Comparison of ENCODE assay signal across 11 cellular contexts in the genomic region with DNA sequence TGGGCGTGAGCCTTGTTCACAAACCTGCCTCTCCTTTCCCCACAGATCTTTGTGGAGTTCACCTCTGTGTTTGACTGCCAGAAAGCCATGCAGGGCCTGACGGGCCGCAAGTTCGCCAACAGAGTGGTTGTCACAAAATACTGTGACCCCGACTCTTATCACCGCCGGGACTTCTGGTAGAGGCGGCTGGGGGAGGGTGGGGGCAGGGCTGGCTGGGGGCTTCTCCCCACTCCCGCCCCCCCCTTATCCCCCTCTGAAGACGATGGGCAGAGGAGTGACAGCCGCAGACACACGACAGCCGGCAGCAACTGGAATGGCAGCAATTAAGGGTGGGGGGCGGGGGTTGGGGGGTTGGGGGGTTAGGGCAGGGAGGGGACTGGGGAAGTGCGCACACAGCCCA. TPM values are rescaled to one million over a fixed set of nuclear protein-coding genes. Genes with fewer than 3 reads are reported as not detected.
DNase-seq lines count a peak whose midpoint lies in the region; ATAC-seq and TF ChIP-seq lines count a peak whose summit lies in the region.
"Had no signal": no experiment of that assay in that cellular context is flagged by ENCODE, and none has a peak within 500 bp of the region (broad histone marks: within the 10 kb centered on the region; RNA-seq: fewer than 3 reads in every experiment).

No MANE protein-coding gene starts in this region.

- H3K36me3 ChIP-seq in Peyer's patch, result peaks cover 0 to 52% (median 0%) of the 10 kb centered on the region in 3 donors
- peaks cover 43% of the 10 kb centered on the region for H3K36me3 ChIP-seq in effector memory CD4-positive, alpha-beta T cell (ENCODE audit: control insufficient read depth, insufficient read depth, low read length)

- no peak for TF ChIP-seq POLR2A in Peyer's patch (IDR thresholded peaks at IDR 0.05)

- H3K36me3 Mint-ChIP-seq in activated T-cell treated with anti-CD3 and anti-CD28 coated beads, Interleukin-2, amount 50 U/mL, for 24 hours (ENCODE audit: low read depth), result peaks cover 89% of the 10 kb centered on the region
- H3K36me3 Mint-ChIP-seq in stimulated activated memory B cell treated with anti-CD40 and anti-IgM and Interleukin-4, amounts not matched to agents 10 μg/mL and 1 μg/mL and 100 μg/mL, for 72 hours, result peaks cover 65% of the 10 kb centered on the region
- peaks cover 92% of the 10 kb centered on the region for H3K36me3 Mint-ChIP-seq in activated T-helper 17 cell treated with anti-CD3 and anti-CD28 coated beads, Interleukin-2, amount 50 U/mL, for 72 hours (ENCODE audit: low read depth)

- peak overlapping the region; percentile 45 for H3K4me3 Mint-ChIP-seq in activated T-cell treated with anti-CD3 and anti-CD28 coated beads, Interleukin-2, amount 50 U/mL, for 24 hours
- no peak overlapping the region for H3K4me3 Mint-ChIP-seq in stimulated activated memory B cell treated with anti-CD40 and anti-IgM and Interleukin-4, amounts not matched to agents 10 μg/mL and 1 μg/mL and 100 μg/mL, for 72 hours
- H3K4me3 Mint-ChIP-seq in activated T-helper 17 cell treated with anti-CD3 and anti-CD28 coated beads, Interleukin-2, amount 50 U/mL, for 72 hours, result no peak overlapping the region

- no peak overlapping the region for H3K4me3 ChIP-seq in Peyer's patch
- H3K4me3 ChIP-seq in effector memory CD4-positive, alpha-beta T cell (ENCODE audit: insufficient read depth, low read depth, low read length, poor library complexity, severe bottlenecking), result no peak overlapping the region

- H3K27ac Mint-ChIP-seq in activated T-cell treated with anti-CD3 and anti-CD28 coated beads, Interleukin-2, amount 50 U/mL, for 24 hours, result peak overlapping the region; percentile 91
- peak overlapping the region; percentile 78 for H3K27ac Mint-ChIP-seq in stimulated activated memory B cell treated with anti-CD40 and anti-IgM and Interleukin-4, amounts not matched to agents 10 μg/mL and 1 μg/mL and 100 μg/mL, for 72 hours
- H3K27ac Mint-ChIP-seq in activated T-helper 17 cell treated with anti-CD3 and anti-CD28 coated beads, Interleukin-2, amount 50 U/mL, for 72 hours, result no peak overlapping the region

- no peak for TF ChIP-seq CTCF in Peyer's patch (IDR thresholded peaks at IDR 0.05)

- H3K4me1 Mint-ChIP-seq in activated T-cell treated with anti-CD3 and anti-CD28 coated beads, Interleukin-2, amount 50 U/mL, for 24 hours (ENCODE audit: low read depth), result peaks cover 62% of the 10 kb centered on the region
- peaks cover 79% of the 10 kb centered on the region for H3K4me1 Mint-ChIP-seq in stimulated activated memory B cell treated with anti-CD40 and anti-IgM and Interleukin-4, amounts not matched to agents 10 μg/mL and 1 μg/mL and 100 μg/mL, for 72 hours
- H3K4me1 Mint-ChIP-seq in activated T-helper 17 cell treated with anti-CD3 and anti-CD28 coated beads, Interleukin-2, amount 50 U/mL, for 72 hours, result peaks cover 31% of the 10 kb centered on the region

- no peaks in the 10 kb centered on the region for H3K27me3 ChIP-seq in Peyer's patch
- no peaks in the 10 kb centered on the region for H3K27me3 ChIP-seq in effector memory CD4-positive, alpha-beta T cell (replicated peaks; ENCODE audit: control insufficient read depth, insufficient read depth, low read length, poor library complexity, severe bottlenecking)
- H3K27me3 ChIP-seq: heart left ventricle had no signal

- no peaks in the 10 kb centered on the region for H3K27me3 Mint-ChIP-seq in activated T-cell treated with anti-CD3 and anti-CD28 coated beads, Interleukin-2, amount 50 U/mL, for 24 hours
- H3K27me3 Mint-ChIP-seq in stimulated activated memory B cell treated with anti-CD40 and anti-IgM and Interleukin-4, amounts not matched to agents 10 μg/mL and 1 μg/mL and 100 μg/mL, for 72 hours, result no peaks in the 10 kb centered on the region
- H3K27me3 Mint-ChIP-seq in activated T-helper 17 cell treated with anti-CD3 and anti-CD28 coated beads, Interleukin-2, amount 50 U/mL, for 72 hours, result no peaks in the 10 kb centered on the region

- H3K27ac ChIP-seq in Peyer's patch, result peak overlapping the region in 3 of 4 donors; percentile 93 to 97 (median 94)
- H3K27ac ChIP-seq in effector memory CD4-positive, alpha-beta T cell (ENCODE audit: insufficient read depth, low read length, poor library complexity, severe bottlenecking), result peak overlapping the region; percentile 14

- DNase-seq in activated T-cell treated with anti-CD3 and anti-CD28 coated beads, Interleukin-2, amount 50 U/mL, for 24 hours, result no peak
- no peak for DNase-seq in activated T-cell treated with anti-CD3 and anti-CD28 coated beads, Interleukin-2, amount 50 U/mL, for 48 hours
- DNase-seq in Peyer's patch (no peak), SW 1271 (lab: John Stamatoyannopoulos, UW) (no peak)
- no peak for DNase-seq in effector memory CD4-positive, alpha-beta T cell
- DNase-seq: NCI-H2029 treated with DMSO at 0.1 percent for 48 hours, RPMI8226 had no signal

- H3K9me3 Mint-ChIP-seq in activated T-cell treated with anti-CD3 and anti-CD28 coated beads, Interleukin-2, amount 50 U/mL, for 24 hours, result no peaks in the 10 kb centered on the region
- no peaks in the 10 kb centered on the region for H3K9me3 Mint-ChIP-seq in stimulated activated memory B cell treated with anti-CD40 and anti-IgM and Interleukin-4, amounts not matched to agents 10 μg/mL and 1 μg/mL and 100 μg/mL, for 72 hours
- H3K9me3 Mint-ChIP-seq in activated T-helper 17 cell treated with anti-CD3 and anti-CD28 coated beads, Interleukin-2, amount 50 U/mL, for 72 hours, result no peaks in the 10 kb centered on the region

- peaks cover 4 to 54% (median 18%) of the 10 kb centered on the region in 4 donors for H3K4me1 ChIP-seq in Peyer's patch
- peaks cover 24% of the 10 kb centered on the region for H3K4me1 ChIP-seq in effector memory CD4-positive, alpha-beta T cell (ENCODE audit: control insufficient read depth, insufficient read depth, low read length, poor library complexity, severe bottlenecking)

- H3K9me3 ChIP-seq in Peyer's patch, result no peaks in the 10 kb centered on the region
- H3K9me3 ChIP-seq in effector memory CD4-positive, alpha-beta T cell (ENCODE audit: control insufficient read depth, low read length), result no peaks in the 10 kb centered on the region
- H3K9me3 ChIP-seq: heart left ventricle had no signal

- no peak for ATAC-seq in stimulated activated memory B cell treated with anti-CD40 and anti-IgM and Interleukin-4, amounts not matched to agents 10 μg/mL and 1 μg/mL and 100 μg/mL, for 72 hours
- no peak for ATAC-seq in HG03139 (IDR thresholded peaks at IDR 0.05; ENCODE audit: unreplicated experiment)
- no peak for ATAC-seq in activated T-helper 17 cell treated with anti-CD3 and anti-CD28 coated beads, Interleukin-2, amount 50 U/mL, for 72 hours (replicated peaks)

RNA-seq across cellular contexts. Expression of gene EPN1, which starts 1.1 kb away (rescaled TPM):
- total RNA-seq in Peyer's patch, result 100 to 1,000 TPM; 120 to 241 (median 163) TPM
- total RNA-seq in activated T-helper 17 cell treated with anti-CD3 and anti-CD28 coated beads, Interleukin-2, amount 50 U/mL, for 72 hours, result 10 to 100 TPM; 29.2 to 45.1 TPM

RNA-seq across cellular contexts. Expression of gene U2AF2, which starts 19.1 kb away (rescaled TPM):
- 100 to 1,000 TPM; 132 to 292 (median 159) TPM for total RNA-seq in Peyer's patch
- total RNA-seq in activated T-helper 17 cell treated with anti-CD3 and anti-CD28 coated beads, Interleukin-2, amount 50 U/mL, for 72 hours, result 100 to 1,000 TPM; 254 to 333 TPM

RNA-seq across cellular contexts. Expression of gene CCDC106, which starts 25.9 kb away (rescaled TPM):
- total RNA-seq in Peyer's patch, result 10 to 100 TPM in 3 of 4 donors, 1 to 10 TPM in 1; 8.1 to 17.4 (median 14.0) TPM
- 1 to 10 TPM; 2.4 to 2.6 TPM for total RNA-seq in activated T-helper 17 cell treated with anti-CD3 and anti-CD28 coated beads, Interleukin-2, amount 50 U/mL, for 72 hours

RNA-seq across cellular contexts. Expression of gene ZNF581, which starts 30.4 kb away (rescaled TPM):
- 10 to 100 TPM in 3 of 4 donors, 1 to 10 TPM in 1; 7.7 to 28.9 (median 14.1) TPM for total RNA-seq in Peyer's patch
- 10 to 100 TPM; 26.4 to 35.6 TPM for total RNA-seq in activated T-helper 17 cell treated with anti-CD3 and anti-CD28 coated beads, Interleukin-2, amount 50 U/mL, for 72 hours

RNA-seq across cellular contexts. Expression of gene ZNF580, which starts 33.1 kb away (rescaled TPM):
- 10 to 100 TPM; 12.3 to 38.4 (median 25.2) TPM for total RNA-seq in Peyer's patch
- total RNA-seq in activated T-helper 17 cell treated with anti-CD3 and anti-CD28 coated beads, Interleukin-2, amount 50 U/mL, for 72 hours, result 10 to 100 TPM; 21.9 to 22.2 TPM
